In the genomic region with DNA sequence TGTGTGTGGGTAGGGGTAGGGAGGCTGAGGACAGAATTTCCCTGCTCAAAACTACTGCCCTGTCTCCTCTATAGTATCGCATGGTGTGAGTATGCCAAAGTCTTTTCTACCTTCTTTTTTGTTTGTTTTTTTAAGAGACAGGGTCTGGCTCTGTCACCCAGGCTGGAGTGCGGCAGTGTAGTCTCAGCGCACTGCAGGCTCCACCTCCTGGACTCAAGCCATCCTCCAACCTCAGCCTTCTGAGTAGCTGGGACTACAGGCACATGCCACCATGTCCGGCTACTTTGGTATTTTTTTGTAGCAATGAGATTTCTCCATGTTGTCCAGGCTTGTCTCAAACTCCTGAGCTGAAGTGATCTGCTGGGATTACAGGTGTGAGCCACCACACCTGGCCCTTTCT, we compare ENCODE assay signal across 12 cellular contexts. TPM values are rescaled to one million over a fixed set of nuclear protein-coding genes. Genes with fewer than 3 reads are reported as not detected.
DNase-seq lines count a peak whose midpoint lies in the region; ATAC-seq and TF ChIP-seq lines count a peak whose summit lies in the region.
"Had no signal": no experiment of that assay in that cellular context is flagged by ENCODE, and none has a peak within 500 bp of the region (broad histone marks: within the 10 kb centered on the region; RNA-seq: fewer than 3 reads in every experiment).

No MANE protein-coding gene starts in this region.

- TF ChIP-seq POLR2A in NB4 (IDR thresholded peaks at IDR 0.05; ENCODE audit: extremely low read depth, insufficient read length) = no peak

- peaks cover 47% of the 10 kb centered on the region for H3K36me3 Mint-ChIP-seq in T-helper 1 cell treated with Interleukin-12 subunit alpha and Interleukin-12 subunit beta and Interleukin-4 antibody, amounts not matched to agents 30 μg/mL and 1 μg/mL, for 36 hours (ENCODE audit: low read depth)
- H3K36me3 Mint-ChIP-seq in chondrocyte (ENCODE audit: low read depth) (peaks cover 14% of the 10 kb centered on the region), nephron progenitor cell (ENCODE audit: low read depth) (peaks cover 40% of the 10 kb centered on the region)

- H3K9me3 Mint-ChIP-seq in T-helper 1 cell treated with Interleukin-12 subunit alpha and Interleukin-12 subunit beta and Interleukin-4 antibody, amounts not matched to agents 30 μg/mL and 1 μg/mL, for 36 hours = peaks cover 4% of the 10 kb centered on the region
- H3K9me3 Mint-ChIP-seq in chondrocyte (ENCODE audit: low read depth) (no peaks in the 10 kb centered on the region), nephron progenitor cell (peaks cover 10% of the 10 kb centered on the region)

- H3K27ac Mint-ChIP-seq in T-helper 1 cell treated with Interleukin-12 subunit alpha and Interleukin-12 subunit beta and Interleukin-4 antibody, amounts not matched to agents 30 μg/mL and 1 μg/mL, for 36 hours = peak overlapping the region; percentile 36
- H3K27ac Mint-ChIP-seq in chondrocyte (ENCODE audit: unreplicated experiment) = no peak overlapping the region
- no peak overlapping the region for H3K27ac Mint-ChIP-seq in nephron progenitor cell

- no peaks in the 10 kb centered on the region for H3K27me3 Mint-ChIP-seq in T-helper 1 cell treated with Interleukin-12 subunit alpha and Interleukin-12 subunit beta and Interleukin-4 antibody, amounts not matched to agents 30 μg/mL and 1 μg/mL, for 36 hours (ENCODE audit: low read depth)
- H3K27me3 Mint-ChIP-seq in chondrocyte (ENCODE audit: low read depth) (no peaks in the 10 kb centered on the region), nephron progenitor cell (ENCODE audit: low read depth, poor library complexity) (peaks cover 6% of the 10 kb centered on the region)

- peak overlapping the region; percentile 99 for H3K4me3 ChIP-seq in NB4 (ENCODE audit: low read depth, low read length)
- H3K4me3 ChIP-seq: sigmoid colon, uterus had no signal

- ATAC-seq in GM21423 (IDR thresholded peaks at IDR 0.05; ENCODE audit: unreplicated experiment) (no peak), HG02840 (IDR thresholded peaks at IDR 0.05; ENCODE audit: low FRiP score, unreplicated experiment) (no peak), GM21390 (IDR thresholded peaks at IDR 0.05; ENCODE audit: unreplicated experiment) (no peak)
- ATAC-seq: left lung had no signal

- H3K4me3 Mint-ChIP-seq in T-helper 1 cell treated with Interleukin-12 subunit alpha and Interleukin-12 subunit beta and Interleukin-4 antibody, amounts not matched to agents 30 μg/mL and 1 μg/mL, for 36 hours = peak overlapping the region; percentile 95
- peak overlapping the region; percentile 96 for H3K4me3 Mint-ChIP-seq in chondrocyte (ENCODE audit: unreplicated experiment)
- peak overlapping the region; percentile 98 for H3K4me3 Mint-ChIP-seq in nephron progenitor cell

- DNase-seq in T-helper 1 cell (no peak), NB4 (ENCODE audit: low read depth) (no peak), chondrocyte (ENCODE audit: low spot score) (no peak), nephron progenitor cell (no peak)
- DNase-seq: 8988T, left lung, sigmoid colon, uterus had no signal

- peaks cover 40% of the 10 kb centered on the region for H3K4me1 Mint-ChIP-seq in T-helper 1 cell treated with Interleukin-12 subunit alpha and Interleukin-12 subunit beta and Interleukin-4 antibody, amounts not matched to agents 30 μg/mL and 1 μg/mL, for 36 hours (ENCODE audit: low read depth)
- H3K4me1 Mint-ChIP-seq in chondrocyte (ENCODE audit: low read depth) = peaks cover 30% of the 10 kb centered on the region
- peaks cover 30% of the 10 kb centered on the region for H3K4me1 Mint-ChIP-seq in nephron progenitor cell

- TF ChIP-seq CTCF in NB4 (IDR thresholded peaks at IDR 0.05; ENCODE audit: low read depth, low read length) = no peak
- no peak for TF ChIP-seq CTCF in chondrocyte (IDR thresholded peaks at IDR 0.05)
- no peak for TF ChIP-seq CTCF in nephron progenitor cell (IDR thresholded peaks at IDR 0.05)

RNA-seq across cellular contexts. Expression of a gene that starts 2.5 kb away (rescaled TPM):
- total RNA-seq in chondrocyte = 49.2 to 60.9 TPM (median 55.7 TPM) in 3 replicates

RNA-seq across cellular contexts. Expression of a gene that starts 58.5 kb away (rescaled TPM):
- total RNA-seq in chondrocyte = 75.6 to 89.6 TPM (median 87.6 TPM) in 3 replicates
